In the genomic region with DNA sequence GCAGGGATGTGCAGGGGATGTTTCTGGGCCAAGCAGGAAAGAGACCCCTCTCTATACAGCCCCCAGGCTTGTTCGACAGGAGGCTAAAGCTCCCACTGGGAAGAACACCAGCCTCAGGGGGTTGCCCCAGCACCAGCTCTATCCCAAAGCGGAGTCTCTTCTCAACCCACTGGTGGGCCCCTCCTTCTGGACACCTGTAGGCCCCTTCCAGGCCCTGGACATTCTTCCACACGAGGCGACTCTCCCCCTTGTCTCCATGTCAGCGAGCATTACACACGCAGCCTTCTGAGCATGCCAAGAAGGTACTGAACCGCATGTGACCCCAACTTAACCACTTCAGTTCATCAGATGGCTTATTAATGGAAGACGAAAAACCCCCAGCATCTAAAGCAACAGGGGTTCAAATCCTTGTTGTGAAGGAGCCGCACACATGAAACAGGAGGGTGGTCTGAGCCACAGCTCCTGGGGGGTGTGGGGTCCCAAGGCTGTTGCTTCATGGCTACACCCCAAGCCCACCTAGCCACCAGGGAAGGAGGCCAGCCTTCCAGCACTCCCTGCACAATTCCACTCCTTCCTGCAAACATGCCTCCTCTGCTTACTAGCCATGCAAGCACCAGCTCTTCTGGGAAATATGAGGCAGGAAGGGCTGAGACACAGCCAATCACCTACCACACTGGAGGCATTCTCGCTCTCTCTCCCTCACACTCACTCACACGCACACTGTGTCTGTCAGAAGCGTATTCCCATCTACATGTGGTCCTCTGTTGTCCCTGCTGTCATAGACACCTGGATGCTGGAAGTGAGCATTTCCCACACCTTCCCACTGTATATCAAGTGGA, we compare ENCODE assay signal across 9 cellular contexts.
DNase-seq lines count a peak whose midpoint lies in the region; ATAC-seq and TF ChIP-seq lines count a peak whose summit lies in the region.
"Had no signal": no experiment of that assay in that cellular context is flagged by ENCODE, and none has a peak within 500 bp of the region (broad histone marks: within the 10 kb centered on the region; RNA-seq: fewer than 3 reads in every experiment).

No MANE protein-coding gene starts in this region.

- WGBS in HUES64 = 79% methylated on average over 12 of the region's 12 CpGs
- 45 to 73% methylated on average over 12 of the region's 12 CpGs for WGBS in sigmoid colon, 2 donors

- H3K9ac ChIP-seq in HUES64 (ENCODE audit: low read depth, low read length) = no peak overlapping the region

- CTCF ChIA-PET in GM10248 (lab: Yijun Ruan, JAX) = interaction anchor here (0.7 to 2.2 kb wide), 3 partner anchors 18 to 25 kb away, joined by 3 to 7 read pairs (median 4); no protein-coding TSS in a partner anchor

- intact Hi-C loops in sigmoid colon (cut with DNase I) = loop anchor here (5.0 kb wide), 1 partner anchor 203 kb away; a partner anchor contains a TSS
- intact Hi-C loops in sciatic nerve (cut with DNase I) = loop anchor here (10.0 kb wide), 1 partner anchor 276 kb away; a partner anchor contains a TSS

- peaks cover 36% of the 10 kb centered on the region for H3K4me1 ChIP-seq in HUES64 (ENCODE audit: insufficient read depth, low read length)
- H3K4me1 ChIP-seq in sigmoid colon = peaks cover 0 to 86% (median 72%) of the 10 kb centered on the region in 4 donors

- no peak for ATAC-seq in sciatic nerve
- ATAC-seq in GM21381 (IDR thresholded peaks at IDR 0.05; ENCODE audit: unreplicated experiment) = no peak
- no peak for ATAC-seq in HG03460 (IDR thresholded peaks at IDR 0.05; ENCODE audit: unreplicated experiment)

- H3K27ac ChIP-seq in HUES64 (ENCODE audit: low read depth, low read length) (no peak overlapping the region), caudate nucleus (ENCODE audit: low read depth, low read length) (peak overlapping the region; percentile 82), layer of hippocampus (ENCODE audit: low read depth, low read length) (peak overlapping the region; percentile 49), sigmoid colon (peak overlapping the region; percentile 85 to 97 (median 94))

- TF ChIP-seq CTCF in sigmoid colon (IDR thresholded peaks at IDR 0.05) = no peak
- no peak for TF ChIP-seq CTCF in GM10248 (IDR thresholded peaks at IDR 0.05; ENCODE audit: control extremely low read depth, extremely low read depth, low read depth, missing control alignments)

- no peak for DNase-seq in caudate nucleus (lab: John Stamatoyannopoulos, UW)
- peak; percentile 59 for DNase-seq in sigmoid colon
- no peak for DNase-seq in sciatic nerve (ENCODE audit: low spot score)
- no peak for DNase-seq in GM10248 (ENCODE audit: extremely low spot score)
- DNase-seq: activated naive CD4-positive, alpha-beta T cell had no signal

- H3K9me3 ChIP-seq in HUES64 (ENCODE audit: insufficient read depth, low read depth, low read length) (no peaks in the 10 kb centered on the region), sigmoid colon (no peaks in the 10 kb centered on the region)

- TF ChIP-seq POLR2A in sigmoid colon (IDR thresholded peaks at IDR 0.05) = no peak

- no peak for TF ChIP-seq EP300 in sigmoid colon (IDR thresholded peaks at IDR 0.05)

- H3K36me3 ChIP-seq in HUES64 (ENCODE audit: insufficient read depth, low read length) (no peaks in the 10 kb centered on the region), sigmoid colon (no peaks in the 10 kb centered on the region)

- peak overlapping the region; percentile 84; the same call in 1 of the 2 replicates for H3K4me3 ChIP-seq in HUES64 (ENCODE audit: low read length)
- H3K4me3 ChIP-seq in sigmoid colon = peak overlapping the region in 2 of 4 donors; percentile 11 to 94

- H3K27me3 ChIP-seq in HUES64 (ENCODE audit: insufficient read depth, low read length) (no peaks in the 10 kb centered on the region; the same call in 1 of the 2 replicates), layer of hippocampus (ENCODE audit: control insufficient read depth, insufficient read depth, low read length) (no peaks in the 10 kb centered on the region), sigmoid colon (no peaks in the 10 kb centered on the region)

- POLR2A ChIA-PET in GM10248 (lab: Yijun Ruan, JAX) = no interaction called here
